Comparison of ENCODE assay signal across 8 cellular contexts in the genomic region with DNA sequence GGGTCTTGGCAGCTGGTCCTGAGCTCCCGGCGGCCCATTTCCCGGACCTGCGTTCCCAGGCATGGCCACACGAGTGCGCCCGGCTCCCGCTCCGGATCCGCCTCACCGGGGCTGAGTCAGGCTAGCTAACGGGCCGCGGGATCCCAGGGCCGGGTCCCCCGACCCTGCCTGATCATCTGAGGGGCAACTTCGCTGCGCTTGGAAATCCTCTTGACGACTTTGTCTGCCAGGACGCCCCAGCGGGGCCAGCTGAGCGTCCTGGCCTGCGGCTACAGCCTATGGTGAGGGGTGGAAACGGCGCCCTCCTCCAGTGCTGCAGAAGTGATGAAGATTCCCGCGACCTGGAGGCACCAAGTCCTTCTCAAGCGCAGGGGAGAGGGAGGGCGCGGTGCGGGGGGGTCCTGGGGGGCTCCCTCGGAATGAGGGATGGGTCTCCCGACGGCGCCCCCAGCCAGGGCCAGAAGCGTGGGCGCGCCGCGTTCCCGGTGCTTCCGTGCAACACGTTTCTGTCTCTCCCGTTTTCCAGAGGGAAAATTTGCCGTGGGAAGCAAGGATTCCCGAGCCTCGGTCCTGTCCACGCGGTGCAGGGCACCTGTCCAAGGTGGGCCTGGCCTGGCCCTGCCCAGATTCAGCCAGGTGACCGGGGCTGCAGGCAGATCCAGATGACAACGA.
DNase-seq lines count a peak whose midpoint lies in the region; ATAC-seq, FAIRE-seq and TF ChIP-seq lines count a peak whose summit lies in the region.

No MANE protein-coding gene starts in this region.

- no peak overlapping the region for H3K18ac ChIP-seq in trophoblast cell (ENCODE audit: low read length)

- H4K91ac ChIP-seq in trophoblast cell (ENCODE audit: low read depth, low read length), result peak overlapping the region; percentile 8

- peaks cover 4% of the 10 kb centered on the region for H3K9me3 ChIP-seq in trophoblast cell (ENCODE audit: insufficient read depth, low read depth, low read length)
- H3K9me3 ChIP-seq in transverse colon, result no peaks in the 10 kb centered on the region

- no peak overlapping the region for H4K12ac ChIP-seq in trophoblast cell (ENCODE audit: low read depth, low read length)

- ATAC-seq in GM18907 (IDR thresholded peaks at IDR 0.05; ENCODE audit: unreplicated experiment), result peak; percentile 90
- peak; percentile 81 for ATAC-seq in HG03135 (IDR thresholded peaks at IDR 0.05; ENCODE audit: unreplicated experiment)

- DNase-seq in AG09309 (ENCODE audit: low read depth) (no peak), RCC 7860 (ENCODE audit: low spot score) (peak; percentile 33), head of caudate nucleus (peak; percentile 45 to 88 (median 77)), trophoblast cell (peak; percentile 62 to 79), transverse colon (peak; percentile 44)
- DNase-seq in activated naive CD4-positive, alpha-beta T cell treated with Interleukin-2 at 50 U/mL for 16 hours, result peak; percentile 74

- H3K4me2 ChIP-seq in trophoblast cell (ENCODE audit: low read length), result peak overlapping the region; percentile 76

- H3K36me3 ChIP-seq in trophoblast cell (ENCODE audit: control insufficient read depth in 1 of 2, insufficient read depth in 2 of 2, low read length in 2 of 2) (no peaks in the 10 kb centered on the region), transverse colon (no peaks in the 10 kb centered on the region)

- in situ Hi-C loops in transverse colon (cut with MboI; ENCODE audit: low pct_ligation_motif_present in 1 of 4, low pct_unique_long_range_greater_than_20kb in 1 of 4, low sequenced_read_pairs in 3 of 4), result loop anchor here in 1 of 4 donors (25.0 kb wide), 1 partner anchor 153 kb away; no protein-coding TSS in a partner anchor

- H3K4me1 ChIP-seq in trophoblast cell (ENCODE audit: control insufficient read depth in 1 of 2, insufficient read depth in 2 of 2, low read length in 2 of 2) (peaks cover 23 to 25% of the 10 kb centered on the region in 2 experiments), transverse colon (peaks cover 0 to 10% (median 7%) of the 10 kb centered on the region in 4 donors)

- peak overlapping the region; percentile 59 for H2AFZ ChIP-seq in trophoblast cell (ENCODE audit: insufficient read depth, low read length, poor library complexity)

- WGBS in trophoblast cell (ENCODE audit: extremely low coverage, insufficient coverage, insufficient read length), result no CpG with 5 or more reads among the region's 51 CpGs
- WGBS in transverse colon (ENCODE audit: low coverage in 1 of 2), 2 donors, result 28% methylated on average over 30 of the region's 51 CpGs; no CpG with 5 or more reads in 1 of the 2 donors

- H3K27me3 ChIP-seq in trophoblast cell (ENCODE audit: insufficient read depth, low read length) (no peaks in the 10 kb centered on the region), transverse colon (peaks cover 10% of the 10 kb centered on the region)

- H3K14ac ChIP-seq in trophoblast cell (ENCODE audit: low read length), result no peak overlapping the region

- H3K4ac ChIP-seq in trophoblast cell (ENCODE audit: low read depth, low read length), result no peak overlapping the region

- H2BK5ac ChIP-seq in trophoblast cell (ENCODE audit: low read depth, low read length, poor library complexity), result no peak overlapping the region

- no peaks in the 10 kb centered on the region for H3K79me1 ChIP-seq in trophoblast cell (ENCODE audit: low read length)

- no peak for FAIRE-seq in RCC 7860 (lab: Jason Lieb, UNC)

- H3K27ac ChIP-seq in trophoblast cell (ENCODE audit: low read depth, low read length), result no peak overlapping the region
- no peak overlapping the region for H3K27ac ChIP-seq in transverse colon

- no peak overlapping the region for H4K8ac ChIP-seq in trophoblast cell (ENCODE audit: low read depth, low read length)

- no peak overlapping the region for H2BK120ac ChIP-seq in trophoblast cell (ENCODE audit: insufficient read depth, low read length, poor library complexity)

- H2BK12ac ChIP-seq in trophoblast cell (ENCODE audit: low read length), result no peak overlapping the region

- H2AK5ac ChIP-seq in trophoblast cell (ENCODE audit: low read length), result no peak overlapping the region

- no peak overlapping the region for H3K9ac ChIP-seq in trophoblast cell (ENCODE audit: low read length)

- peak overlapping the region; percentile 53 for H3K4me3 ChIP-seq in AG09309 (ENCODE audit: control insufficient read depth, low read depth, low read length)
- H3K4me3 ChIP-seq in trophoblast cell (ENCODE audit: low read depth, low read length), result peak overlapping the region; percentile 21
- H3K4me3 ChIP-seq in transverse colon, result peak overlapping the region; percentile 13 to 42 (median 23)

- H3K23ac ChIP-seq in trophoblast cell (ENCODE audit: low read length), result no peak overlapping the region

- H3K79me2 ChIP-seq in trophoblast cell (ENCODE audit: control insufficient read depth, insufficient read depth, low read length, poor library complexity), result no peaks in the 10 kb centered on the region

- no peak for TF ChIP-seq EP300 in transverse colon (IDR thresholded peaks at IDR 0.05; ENCODE audit: low read depth)

- intact Hi-C loops in head of caudate nucleus (cut with DNase I), result loop anchor here (5.0 kb wide), 1 partner anchor 183 kb away; no protein-coding TSS in a partner anchor
- intact Hi-C loops in transverse colon (cut with DNase I; ENCODE audit: low total_unique reads), result loop anchor here (2.0 to 5.0 kb wide), 2 partner anchors 166 to 202 kb away; no protein-coding TSS in a partner anchor

- TF ChIP-seq POLR2A in transverse colon (IDR thresholded peaks at IDR 0.05), result no peak

- peak; percentile 93 for TF ChIP-seq CTCF in AG09309 (IDR thresholded peaks at IDR 0.05; ENCODE audit: control insufficient read depth, insufficient read depth, low read depth, low read length, missing control alignments)
- TF ChIP-seq CTCF in transverse colon (IDR thresholded peaks at IDR 0.05), result peak; percentile 75 to 80 (median 75)
